Comparison of ENCODE assay signal across 26 cellular contexts in genomic region chr12:505221-505620, GRCh38. TPM values are rescaled to one million over a fixed set of nuclear protein-coding genes. Genes with fewer than 3 reads are reported as not detected.
"Had no signal": no experiment of that assay in that cellular context is flagged by ENCODE, and none has a peak within 500 bp of the region (broad histone marks: within the 10 kb centered on the region; RNA-seq: fewer than 3 reads in every experiment).

No MANE protein-coding gene starts in this region.

- H3K36me3 ChIP-seq: esophagus squamous epithelium, lower lobe of right lung, ovary, spleen, thoracic aorta, tibial nerve, upper lobe of right lung, uterus had no signal

- H3K4me3 Mint-ChIP-seq: dendritic cell treated with granulocyte-macrophage colony-stimulating factor and Interleukin-4, amounts not matched to agents 40 ng/mL and 50 ng/mL, for 4 days; immature natural killer cell; naive B cell; natural killer cell treated with Interleukin-12 subunit alpha and Interleukin-12 subunit beta and Interleukin-15 and Interleukin-18, amount 100 ng/mL, for 72 hours; neural crest cell; stimulated activated memory B cell treated with anti-CD40 and anti-IgM and Interleukin-4, amounts not matched to agents 10 μg/mL and 1 μg/mL and 100 μg/mL, for 72 hours had no signal

- H3K27me3 ChIP-seq: ovary, tibial nerve, upper lobe of right lung, uterus had no signal

- H3K9me3 Mint-ChIP-seq: dendritic cell treated with granulocyte-macrophage colony-stimulating factor and Interleukin-4, amounts not matched to agents 40 ng/mL and 50 ng/mL, for 4 days; immature natural killer cell; naive B cell; natural killer cell treated with Interleukin-12 subunit alpha and Interleukin-12 subunit beta and Interleukin-15 and Interleukin-18, amount 100 ng/mL, for 72 hours; neural crest cell; stimulated activated memory B cell treated with anti-CD40 and anti-IgM and Interleukin-4, amounts not matched to agents 10 μg/mL and 1 μg/mL and 100 μg/mL, for 72 hours had no signal

- H3K27ac Mint-ChIP-seq: dendritic cell treated with granulocyte-macrophage colony-stimulating factor and Interleukin-4, amounts not matched to agents 40 ng/mL and 50 ng/mL, for 4 days; immature natural killer cell; stimulated activated memory B cell treated with anti-CD40 and anti-IgM and Interleukin-4, amounts not matched to agents 10 μg/mL and 1 μg/mL and 100 μg/mL, for 72 hours had no signal

- DNase-seq: cerebellar nuclear complex; effector CD8-positive, alpha-beta T cell; esophagus squamous epithelium; hypothalamus; immature natural killer cell; left ventricle myocardium superior; lower lobe of right lung; naive B cell; nucleus accumbens; ovary; posterior cingulate gyrus; psoas muscle; right cardiac atrium; spleen; stimulated activated CD4-positive, alpha-beta T cell treated with anti-CD3 and anti-CD28 coated beads, Interleukin-4, amount 100 ng/mL, for 4 hours; stimulated activated naive CD8-positive, alpha-beta T cell treated with anti-CD3 and anti-CD28 coated beads, Interleukin-15, Interleukin-2, amounts not matched to agents 100 U/mL and 50 U/mL, for 24 hours; upper lobe of right lung; uterus had no signal

- ATAC-seq: left ventricle myocardium superior; lower lobe of right lung; natural killer cell treated with Interleukin-12 subunit alpha and Interleukin-12 subunit beta and Interleukin-15 and Interleukin-18, amount 100 ng/mL, for 72 hours; psoas muscle; right cardiac atrium; stimulated activated memory B cell treated with anti-CD40 and anti-IgM and Interleukin-4, amounts not matched to agents 10 μg/mL and 1 μg/mL and 100 μg/mL, for 72 hours; stimulated activated naive CD8-positive, alpha-beta T cell treated with anti-CD3 and anti-CD28 coated beads, Interleukin-15, Interleukin-2, amounts not matched to agents 100 U/mL and 50 U/mL, for 24 hours; upper lobe of right lung had no signal

- H3K36me3 Mint-ChIP-seq: immature natural killer cell; naive B cell; natural killer cell treated with Interleukin-12 subunit alpha and Interleukin-12 subunit beta and Interleukin-15 and Interleukin-18, amount 100 ng/mL, for 72 hours; stimulated activated memory B cell treated with anti-CD40 and anti-IgM and Interleukin-4, amounts not matched to agents 10 μg/mL and 1 μg/mL and 100 μg/mL, for 72 hours had no signal

- H3K27ac ChIP-seq: esophagus squamous epithelium, lower lobe of right lung, ovary, psoas muscle, spleen, thoracic aorta, tibial nerve, upper lobe of right lung, uterus had no signal

- H3K4me1 ChIP-seq: uterus had no signal

- H3K4me3 ChIP-seq: esophagus squamous epithelium, lower lobe of right lung, ovary, psoas muscle, skin epidermis, spleen, thoracic aorta, tibial nerve, upper lobe of right lung, uterus had no signal

- H3K9me3 ChIP-seq: esophagus squamous epithelium, lower lobe of right lung, ovary, psoas muscle, spleen, thoracic aorta, tibial nerve, upper lobe of right lung, uterus had no signal

RNA-seq across cellular contexts. Expression of gene B4GALNT3, which starts 45.5 kb away (rescaled TPM):
- total RNA-seq: endothelial cell of umbilical vein had no signal
